In the genomic region with DNA sequence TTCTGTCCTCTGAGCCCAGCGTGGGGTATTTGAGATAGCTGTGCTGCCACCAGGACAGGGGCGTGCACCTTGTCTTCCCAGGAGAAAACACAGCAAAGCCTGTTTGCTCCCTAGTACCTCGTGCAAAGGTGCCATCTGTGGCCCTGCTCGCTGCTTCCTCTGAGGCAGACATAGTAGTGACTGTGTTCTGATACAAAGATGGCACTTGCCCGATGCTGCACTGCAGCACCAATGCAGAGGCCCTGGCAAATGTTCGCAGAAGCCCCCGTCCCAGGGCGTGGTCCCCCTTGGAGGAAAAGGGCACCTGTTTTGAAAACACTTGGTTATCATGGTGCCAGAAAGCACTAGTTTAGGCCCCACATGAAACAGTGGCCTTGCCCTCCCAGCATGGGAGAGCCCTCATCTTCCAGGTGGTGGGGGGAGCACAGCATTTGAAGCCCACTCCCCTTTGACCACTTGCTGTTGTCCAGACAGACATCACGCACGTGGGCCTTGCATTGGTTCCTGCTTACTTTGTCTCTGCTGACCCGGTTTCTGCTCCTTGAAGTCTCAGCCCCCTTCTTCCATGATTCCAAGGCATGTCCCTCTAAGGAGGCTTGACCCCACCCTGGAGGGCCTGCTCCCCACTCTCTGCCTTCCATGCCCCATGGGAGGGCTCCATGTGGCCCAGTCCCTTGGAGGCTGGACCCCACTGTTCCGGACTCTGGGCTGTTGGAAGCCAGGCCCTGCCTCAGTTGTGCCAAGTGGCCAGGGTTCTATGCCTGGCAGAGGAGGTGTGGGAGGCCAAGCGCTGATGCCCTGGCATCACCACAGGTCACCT, we compare ENCODE assay signal across 22 cellular contexts.
DNase-seq lines count a peak whose midpoint lies in the region; ATAC-seq and TF ChIP-seq lines count a peak whose summit lies in the region.
"Had no signal": no experiment of that assay in that cellular context is flagged by ENCODE, and none has a peak within 500 bp of the region (broad histone marks: within the 10 kb centered on the region; RNA-seq: fewer than 3 reads in every experiment).

No MANE protein-coding gene starts in this region.

- WGBS in right cardiac atrium, result 94% methylated on average over 13 of the region's 13 CpGs
- WGBS in heart right ventricle, 2 donors, result 94 to 95% methylated on average over 13 of the region's 13 CpGs
- WGBS in aorta, 2 donors, result 92 to 94% methylated on average over 13 of the region's 13 CpGs

- ATAC-seq in right cardiac atrium (no peak), heart right ventricle (no peak), T-helper 17 cell (no peak), aorta (ENCODE audit: low FRiP score) (no peak), HG02973 (IDR thresholded peaks at IDR 0.05; ENCODE audit: unreplicated experiment) (no peak)
- ATAC-seq: CD8-positive, alpha-beta T cell; Right ventricle myocardium inferior; stimulated activated effector memory CD8-positive, alpha-beta T cell treated with anti-CD3 and anti-CD28 coated beads, Interleukin-12 subunit alpha, Interleukin-12 subunit beta, amount 100 ng/mL, for 72 hours; T-cell had no signal

- peaks cover 4% of the 10 kb centered on the region for H3K9me3 Mint-ChIP-seq in neural crest cell
- H3K9me3 Mint-ChIP-seq: CD8-positive, alpha-beta T cell; stimulated activated effector memory CD8-positive, alpha-beta T cell treated with anti-CD3 and anti-CD28 coated beads, Interleukin-12 subunit alpha, Interleukin-12 subunit beta, amount 100 ng/mL, for 72 hours; T-cell had no signal

- BruUV-seq in OCI-LY7 (replicated peaks; lab: Mats Ljungman, UMichigan), result no TSS peak

- H3K27me3 Mint-ChIP-seq in T-helper 17 cell, result no peaks in the 10 kb centered on the region
- H3K27me3 Mint-ChIP-seq in neural crest cell (ENCODE audit: low read depth), result no peaks in the 10 kb centered on the region
- H3K27me3 Mint-ChIP-seq: T-cell had no signal

- H3K4me1 Mint-ChIP-seq in T-helper 17 cell, result peaks cover 4% of the 10 kb centered on the region
- H3K4me1 Mint-ChIP-seq in neural crest cell, result no peaks in the 10 kb centered on the region
- H3K4me1 Mint-ChIP-seq: stimulated activated effector memory CD8-positive, alpha-beta T cell treated with anti-CD3 and anti-CD28 coated beads, Interleukin-12 subunit alpha, Interleukin-12 subunit beta, amount 100 ng/mL, for 72 hours; T-cell had no signal

- H3K4me3 Mint-ChIP-seq in T-helper 17 cell, result no peak overlapping the region
- no peak overlapping the region for H3K4me3 Mint-ChIP-seq in neural crest cell
- H3K4me3 Mint-ChIP-seq: CD8-positive, alpha-beta T cell; mesothelial cell of epicardium; stimulated activated effector memory CD8-positive, alpha-beta T cell treated with anti-CD3 and anti-CD28 coated beads, Interleukin-12 subunit alpha, Interleukin-12 subunit beta, amount 100 ng/mL, for 72 hours; T-cell had no signal

- H3K27ac ChIP-seq in right cardiac atrium (ENCODE audit: low read length) (no peak overlapping the region), heart right ventricle (no peak overlapping the region), aorta (ENCODE audit: low read depth in 1 of 2, low read length in 2 of 2) (no peak overlapping the region), OCI-LY7 (ENCODE audit: low read depth, low read length, poor library complexity, severe bottlenecking) (no peak overlapping the region)
- H3K27ac ChIP-seq: epithelial cell of prostate, testis had no signal

- POLR2A ChIA-PET in OCI-LY7 (lab: Charles Lee), result no interaction called here

- no peak overlapping the region for H3K27ac Mint-ChIP-seq in T-helper 17 cell
- peak overlapping the region; percentile 67 for H3K27ac Mint-ChIP-seq in neural crest cell (ENCODE audit: unreplicated experiment)
- H3K27ac Mint-ChIP-seq: CD8-positive, alpha-beta T cell; mesothelial cell of epicardium; stimulated activated effector memory CD8-positive, alpha-beta T cell treated with anti-CD3 and anti-CD28 coated beads, Interleukin-12 subunit alpha, Interleukin-12 subunit beta, amount 100 ng/mL, for 72 hours; T-cell had no signal

- H3K9me3 ChIP-seq in right cardiac atrium (ENCODE audit: control insufficient read depth, low read length) (no peaks in the 10 kb centered on the region), heart right ventricle (peaks cover 0 to 8% (median 0%) of the 10 kb centered on the region in 11 donors), T-helper 17 cell (ENCODE audit: control insufficient read depth, low read length, poor library complexity, severe bottlenecking) (no peaks in the 10 kb centered on the region), aorta (ENCODE audit: control insufficient read depth, low read length) (no peaks in the 10 kb centered on the region), OCI-LY7 (ENCODE audit: low read length) (no peaks in the 10 kb centered on the region)
- H3K9me3 ChIP-seq: testis had no signal

- no peak overlapping the region for H3K4me2 ChIP-seq in OCI-LY7 (ENCODE audit: low read length)

- H3K27me3 ChIP-seq in right cardiac atrium (ENCODE audit: control insufficient read depth, insufficient read depth) (no peaks in the 10 kb centered on the region), heart right ventricle (no peaks in the 10 kb centered on the region), aorta (ENCODE audit: control insufficient read depth in 1 of 2, insufficient read depth in 2 of 2, low read length in 1 of 2) (no peaks in the 10 kb centered on the region)
- H3K27me3 ChIP-seq: testis had no signal

- no peak overlapping the region for H2AFZ ChIP-seq in OCI-LY7 (ENCODE audit: low read length)

- DNase-seq in right cardiac atrium (peak; percentile 6 to 35 (median 29)), heart right ventricle (no peak), T-helper 17 cell (peak in 2 of 3 donors; percentile 6 to 9), neural crest cell (ENCODE audit: low read depth, low spot score) (no peak), aorta (peak; percentile 31 to 59), midbrain (lab: John Stamatoyannopoulos, UW) (no peak), OCI-LY7 (ENCODE audit: low spot score) (no peak)
- DNase-seq: DMS79 treated with DMSO at 0.1 percent for 48 hours; foreskin melanocyte; Kasumi-1; kidney glomerular epithelial cell; NCI-H1092; NCI-H524 treated with DMSO at 0.1 percent for 48 hours; stimulated activated CD4-positive, alpha-beta T cell treated with anti-CD3 and anti-CD28 coated beads, Interleukin-15, amount 100 ng/mL, for 24 hours had no signal

- no peaks in the 10 kb centered on the region for H3K79me2 ChIP-seq in OCI-LY7 (ENCODE audit: insufficient read depth, low read depth, low read length)

- peaks cover 0 to 21% (median 0%) of the 10 kb centered on the region in 9 donors for H3K36me3 ChIP-seq in heart right ventricle
- no peaks in the 10 kb centered on the region for H3K36me3 ChIP-seq in aorta (ENCODE audit: control insufficient read depth in 1 of 2, insufficient read depth in 2 of 2, low read length in 1 of 2)
- H3K36me3 ChIP-seq in OCI-LY7 (ENCODE audit: insufficient read depth, low read length), result no peaks in the 10 kb centered on the region

- H4K20me1 ChIP-seq in OCI-LY7 (ENCODE audit: insufficient read depth, low read length), result no peaks in the 10 kb centered on the region

- no peak for TF ChIP-seq CTCF in heart right ventricle (IDR thresholded peaks at IDR 0.05)
- no peak for TF ChIP-seq CTCF in neural crest cell (conservative IDR thresholded peaks at IDR 0.05)
- TF ChIP-seq CTCF in OCI-LY7 (conservative IDR thresholded peaks at IDR 0.05; ENCODE audit: low read length), result no peak

- H3K36me3 Mint-ChIP-seq in T-helper 17 cell (ENCODE audit: low read depth), result peaks cover 3% of the 10 kb centered on the region
- H3K36me3 Mint-ChIP-seq in neural crest cell (ENCODE audit: low read depth), result no peaks in the 10 kb centered on the region
- H3K36me3 Mint-ChIP-seq: stimulated activated effector memory CD8-positive, alpha-beta T cell treated with anti-CD3 and anti-CD28 coated beads, Interleukin-12 subunit alpha, Interleukin-12 subunit beta, amount 100 ng/mL, for 72 hours had no signal

- H3K4me1 ChIP-seq in right cardiac atrium (ENCODE audit: control insufficient read depth, insufficient read depth, low read length), result no peaks in the 10 kb centered on the region
- no peaks in the 10 kb centered on the region for H3K4me1 ChIP-seq in heart right ventricle
- no peaks in the 10 kb centered on the region for H3K4me1 ChIP-seq in aorta (ENCODE audit: control insufficient read depth in 1 of 2, insufficient read depth in 2 of 2, low read length in 2 of 2)
- no peaks in the 10 kb centered on the region for H3K4me1 ChIP-seq in OCI-LY7 (ENCODE audit: insufficient read depth, low read length, poor library complexity, severe bottlenecking)
- H3K4me1 ChIP-seq: testis had no signal

- intact Hi-C loops in right cardiac atrium (cut with DNase I), result no loop called here
- intact Hi-C loops in heart right ventricle (cut with DNase I), result no loop called here
- intact Hi-C loops in aorta (cut with DNase I), result no loop called here
- intact Hi-C loops in OCI-LY7 (cut with micrococcal nuclease; ENCODE audit: unreplicated experiment), result no loop called here

- CTCF ChIA-PET in OCI-LY7 (lab: Charles Lee; ENCODE audit: unreplicated experiment), result no interaction called here

- H3K4me3 ChIP-seq in right cardiac atrium (ENCODE audit: low read length) (no peak overlapping the region), heart right ventricle (no peak overlapping the region), aorta (ENCODE audit: low read length in 2 of 2) (no peak overlapping the region), OCI-LY7 (ENCODE audit: low read depth, low read length, poor library complexity, severe bottlenecking) (no peak overlapping the region)
- H3K4me3 ChIP-seq: testis had no signal

- H3K9me2 ChIP-seq in OCI-LY7 (ENCODE audit: insufficient read depth, low read length), result no peaks in the 10 kb centered on the region

Comparison
In these comparisons a context has a peak if more than half of its experiments do, and no peak if none do; other contexts are left out.
1. DNase-seq: peak in right cardiac atrium (3 of 3), T-helper 17 cell (2 of 3) and aorta (2 of 2); none in heart right ventricle (0 of 2), neural crest cell (single experiment), midbrain (single experiment) and OCI-LY7 (single experiment).